Comparison of ENCODE assay signal across 1 cellular context in the genomic region with DNA sequence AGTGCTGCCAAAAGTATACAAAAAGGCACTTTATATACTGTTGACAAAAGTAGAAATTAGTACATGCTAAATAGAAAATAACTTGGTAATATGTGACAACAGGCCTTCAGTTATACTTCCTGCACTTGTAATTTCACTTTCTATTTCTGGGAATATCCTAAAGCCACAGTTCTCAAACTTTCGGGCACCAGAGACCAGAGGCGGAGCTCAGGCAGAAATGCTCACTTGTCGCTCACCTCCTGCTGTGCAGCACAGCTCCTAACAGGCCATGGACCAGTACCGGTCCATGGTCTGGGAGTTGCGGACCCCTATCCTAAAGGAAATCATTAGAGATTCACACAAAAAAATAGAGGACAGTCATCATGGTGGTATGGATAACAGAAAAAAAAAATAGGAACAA.
TF ChIP-seq lines count a peak whose summit lies in the region.

No MANE protein-coding gene starts in this region.

TF ChIP-seq in WTC11, 78 proteins besides CTCF, POLR2A, EP300 and RAD21 (continued from another document):
- TF ChIP-seq, protein P1, sequence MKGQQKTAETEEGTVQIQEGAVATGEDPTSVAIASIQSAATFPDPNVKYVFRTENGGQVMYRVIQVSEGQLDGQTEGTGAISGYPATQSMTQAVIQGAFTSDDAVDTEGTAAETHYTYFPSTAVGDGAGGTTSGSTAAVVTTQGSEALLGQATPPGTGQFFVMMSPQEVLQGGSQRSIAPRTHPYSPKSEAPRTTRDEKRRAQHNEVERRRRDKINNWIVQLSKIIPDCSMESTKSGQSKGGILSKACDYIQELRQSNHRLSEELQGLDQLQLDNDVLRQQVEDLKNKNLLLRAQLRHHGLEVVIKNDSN (CRISPR knock-in tag; IDR thresholded peaks at IDR 0.05), result no peak
- no peak for TF ChIP-seq MXD4 (CRISPR knock-in tag; IDR thresholded peaks at IDR 0.05; ENCODE audit: borderline replicate concordance)
- TF ChIP-seq RELA (CRISPR knock-in tag; IDR thresholded peaks at IDR 0.05; ENCODE audit: borderline replicate concordance), result no peak
- no peak for TF ChIP-seq TEAD1 (CRISPR knock-in tag; IDR thresholded peaks at IDR 0.05)
- no peak for TF ChIP-seq HMGA2 (CRISPR knock-in tag; IDR thresholded peaks at IDR 0.05)
- TF ChIP-seq CBFB (CRISPR knock-in tag; IDR thresholded peaks at IDR 0.05; ENCODE audit: low read depth), result no peak
- TF ChIP-seq ZNF121 (CRISPR knock-in tag; IDR thresholded peaks at IDR 0.05), result no peak
- TF ChIP-seq CREM (CRISPR knock-in tag; IDR thresholded peaks at IDR 0.05), result no peak
- no peak for TF ChIP-seq ZBTB21 (CRISPR knock-in tag; IDR thresholded peaks at IDR 0.05; ENCODE audit: borderline replicate concordance)
- no peak for TF ChIP-seq FOXK1 (CRISPR knock-in tag; IDR thresholded peaks at IDR 0.05)
- TF ChIP-seq JUN (CRISPR knock-in tag; IDR thresholded peaks at IDR 0.05), result no peak
